13 cellular contexts compared by ENCODE assay signal in genomic region chr9:121824651-121825480, GRCh38.
DNase-seq lines count a peak whose midpoint lies in the region; ATAC-seq, FAIRE-seq and TF ChIP-seq lines count a peak whose summit lies in the region.
"Had no signal": no experiment of that assay in that cellular context is flagged by ENCODE, and none has a peak within 500 bp of the region (broad histone marks: within the 10 kb centered on the region; RNA-seq: fewer than 3 reads in every experiment).

No MANE protein-coding gene starts in this region.

- H3K27me3 Mint-ChIP-seq in chondrocyte (ENCODE audit: low read depth), result no peaks in the 10 kb centered on the region

- no peaks in the 10 kb centered on the region for H3K9me3 Mint-ChIP-seq in chondrocyte (ENCODE audit: low read depth)
- H3K9me3 Mint-ChIP-seq: activated naive CD4-positive, alpha-beta T cell treated with anti-CD3 and anti-CD28 coated beads for 36 hours; nephron had no signal

- FAIRE-seq in K562 (lab: Jason Lieb, UNC), result peak; percentile 23
- FAIRE-seq: small intestine had no signal

- H4K20me1 ChIP-seq in GM23248 (ENCODE audit: insufficient read depth), result no peaks in the 10 kb centered on the region
- no peaks in the 10 kb centered on the region; the same call in 1 of the 2 replicates for H4K20me1 ChIP-seq in K562 (replicated peaks; ENCODE audit: control insufficient read depth, insufficient read depth, low read length)

- H3K9me1 ChIP-seq in K562 (ENCODE audit: control insufficient read depth, insufficient read depth, low read length), result no peaks in the 10 kb centered on the region

- H3K4me1 ChIP-seq in GM23248 (ENCODE audit: insufficient read depth), result peaks cover 5% of the 10 kb centered on the region
- peaks cover 5 to 11% of the 10 kb centered on the region in 2 experiments; a peak in 4 of 5 replicates for H3K4me1 ChIP-seq in K562 (replicated peaks in 1 of 2; ENCODE audit: control insufficient read depth in 2 of 2, insufficient read depth in 2 of 2, low read length in 2 of 2)
- H3K4me1 ChIP-seq in parathyroid adenoma, result peaks cover 7% of the 10 kb centered on the region

- H3K4me1 Mint-ChIP-seq in chondrocyte (ENCODE audit: low read depth), result peaks cover 6% of the 10 kb centered on the region

- no peaks in the 10 kb centered on the region for H3K27me3 ChIP-seq in GM23248 (replicated peaks; ENCODE audit: insufficient read depth)
- peaks cover 0 to 26% of the 10 kb centered on the region in 2 experiments; a peak in 3 of 5 replicates for H3K27me3 ChIP-seq in K562 (ENCODE audit: control insufficient read depth in 2 of 2, insufficient read depth in 2 of 2, low read length in 2 of 2)
- no peaks in the 10 kb centered on the region for H3K27me3 ChIP-seq in parathyroid adenoma (ENCODE audit: control insufficient read depth, insufficient read depth, low read length)

- peak; percentile 14 for DNase-seq in GM23248
- peak; percentile 22 for DNase-seq in NB4 (ENCODE audit: low read depth)
- peak; percentile 16 to 63 (median 44) for DNase-seq in K562 (ENCODE audit: extremely low read depth in 1 of 4, low spot score in 3 of 4)
- DNase-seq in GM19240 (ENCODE audit: insufficient read length, low spot score), result no peak
- DNase-seq in activated CD4-positive, alpha-beta T cell treated with anti-CD3 and anti-CD28 coated beads, Interleukin-2, amount 50 U/mL, for 48 hours, result no peak
- no peak for DNase-seq in chondrocyte (ENCODE audit: low spot score)
- DNase-seq: activated naive CD4-positive, alpha-beta T cell treated with anti-CD3 and anti-CD28 coated beads for 36 hours; hippocampal formation; Kasumi-1; left ventricle myocardium inferior; small intestine had no signal

- H3K4me2 ChIP-seq in GM23248 (ENCODE audit: unreplicated experiment) (no peak overlapping the region), K562 (ENCODE audit: insufficient read depth, low read length) (no peak overlapping the region; the same call in 1 of the 2 replicates), parathyroid adenoma (ENCODE audit: low read length) (no peak overlapping the region)

- no peak for TF ChIP-seq RAD21 in K562 (CRISPR knock-in tag; conservative IDR thresholded peaks at IDR 0.05 in 1 of 2, IDR thresholded peaks at IDR 0.05 in 1 of 2)

- in situ Hi-C loops in GM23248 (cut with MboI) (no loop called here), K562 (cut with MboI) (no loop called here)

- H3K79me2 ChIP-seq in GM23248 (ENCODE audit: insufficient read depth) (no peaks in the 10 kb centered on the region), K562 (ENCODE audit: control insufficient read depth, insufficient read depth, low read length) (no peaks in the 10 kb centered on the region), parathyroid adenoma (no peaks in the 10 kb centered on the region)

- no TSS peak for BruUV-seq in K562 (replicated peaks; lab: Mats Ljungman, UMichigan)

- no peak for TF ChIP-seq EP300 in K562 (IDR thresholded peaks at IDR 0.05; ENCODE audit: low read length)

- H3K4me3 Mint-ChIP-seq in chondrocyte (ENCODE audit: unreplicated experiment), result no peak overlapping the region
- H3K4me3 Mint-ChIP-seq: activated naive CD4-positive, alpha-beta T cell treated with anti-CD3 and anti-CD28 coated beads for 36 hours; nephron had no signal

- WGBS in GM23248 (ENCODE audit: low coverage in 1 of 2, low lambda C conversion rate in 2 of 2, missing lambda C conversion rate in 2 of 2), 2 experiments, result 76 to 79% methylated on average over 12 of the region's 12 CpGs
- WGBS in K562 (ENCODE audit: insufficient coverage, low coverage, missing lambda C conversion rate), result 5% methylated on average over 12 of the region's 12 CpGs

- H3K9me3 ChIP-seq in GM23248 (ENCODE audit: low read depth) (no peaks in the 10 kb centered on the region), K562 (replicated peaks; ENCODE audit: control insufficient read depth, insufficient read depth, low read depth, low read length) (no peaks in the 10 kb centered on the region), parathyroid adenoma (ENCODE audit: control insufficient read depth, low read length) (no peaks in the 10 kb centered on the region)
- H3K9me3 ChIP-seq: left ventricle myocardium inferior had no signal

- ATAC-seq in K562, result peak; percentile 71

- H3K36me3 ChIP-seq in GM23248 (ENCODE audit: low read depth) (no peaks in the 10 kb centered on the region), K562 (ENCODE audit: control insufficient read depth, insufficient read depth, low read length) (no peaks in the 10 kb centered on the region), parathyroid adenoma (ENCODE audit: control insufficient read depth, insufficient read depth, low read length) (no peaks in the 10 kb centered on the region)
- H3K36me3 ChIP-seq: left ventricle myocardium inferior had no signal

- TF ChIP-seq POLR2A in NB4 (IDR thresholded peaks at IDR 0.05; ENCODE audit: extremely low read depth, insufficient read length) (no peak), K562 (conservative IDR thresholded peaks at IDR 0.05) (no peak)

- intact Hi-C loops in K562 (cut with micrococcal nuclease), result no loop called here

- no peaks in the 10 kb centered on the region for H3K9me2 ChIP-seq in GM23248 (ENCODE audit: insufficient read depth)

- H3K27ac ChIP-seq in GM23248 (no peak overlapping the region), K562 (ENCODE audit: extremely low read depth, low read depth, low read length) (no peak overlapping the region; the same call in 2 of the 3 replicates), parathyroid adenoma (no peak overlapping the region)
- H3K27ac ChIP-seq: left ventricle myocardium inferior had no signal

- H3K36me3 Mint-ChIP-seq in chondrocyte (ENCODE audit: low read depth), result peaks cover 2% of the 10 kb centered on the region

- H2AFZ ChIP-seq in GM23248 (no peak overlapping the region), K562 (ENCODE audit: low read depth, low read length) (peak overlapping the region; percentile 22; the same call in 1 of the 2 replicates), parathyroid adenoma (peak overlapping the region; percentile 11)

- H3K9ac ChIP-seq in GM23248, result no peak overlapping the region
- no peak overlapping the region for H3K9ac ChIP-seq in K562 (ENCODE audit: insufficient read depth in 1 of 2, low read depth in 2 of 2, low read length in 2 of 2)
- no peak overlapping the region for H3K9ac ChIP-seq in parathyroid adenoma

- CTCF ChIA-PET in K562 (lab: Yijun Ruan, JAX; ENCODE audit: low intra/inter-chr PET ratio), result no interaction called here

- H3K27ac Mint-ChIP-seq in chondrocyte (ENCODE audit: unreplicated experiment), result no peak overlapping the region
- H3K27ac Mint-ChIP-seq: activated naive CD4-positive, alpha-beta T cell treated with anti-CD3 and anti-CD28 coated beads for 36 hours; nephron had no signal

- POLR2A ChIA-PET in K562 (lab: Yijun Ruan, JAX), result interaction anchor here (0.6 to 1.0 kb wide), 4 partner anchors 9 to 1222 kb away, joined by 3 read pairs; no protein-coding TSS in a partner anchor

- no peak overlapping the region for H3K4me3 ChIP-seq in GM23248
- H3K4me3 ChIP-seq in NB4 (ENCODE audit: low read depth, low read length), result no peak overlapping the region
- no peak overlapping the region for H3K4me3 ChIP-seq in K562
- no peak overlapping the region for H3K4me3 ChIP-seq in parathyroid adenoma (ENCODE audit: low read depth, low read length)
- H3K4me3 ChIP-seq: left ventricle myocardium inferior had no signal

- TF ChIP-seq CTCF in NB4 (IDR thresholded peaks at IDR 0.05; ENCODE audit: low read depth, low read length), result no peak
- peak in 1 of 3 experiments; percentile 20; a peak in 1 of 6 replicates for TF ChIP-seq CTCF in K562 (IDR thresholded peaks at IDR 0.05 in 2 of 3, conservative IDR thresholded peaks at IDR 0.05 in 1 of 3; ENCODE audit: insufficient read depth in 2 of 3, low read depth in 1 of 3, low read length in 3 of 3)
- no peak for TF ChIP-seq CTCF in parathyroid adenoma (IDR thresholded peaks at IDR 0.05)
- no peak for TF ChIP-seq CTCF in chondrocyte (IDR thresholded peaks at IDR 0.05)

- H3F3A ChIP-seq in GM23248 (ENCODE audit: insufficient read depth), result no peaks in the 10 kb centered on the region

TF ChIP-seq in K562, 482 proteins besides CTCF, POLR2A, EP300 and RAD21 (continues in another document):
- TF ChIP-seq SLC30A9 (CRISPR knock-in tag; IDR thresholded peaks at IDR 0.05) (no peak), ARID1B (IDR thresholded peaks at IDR 0.05) (peak; percentile 34; the same call in 1 of the 2 replicates), MAFG (tag; conservative IDR thresholded peaks at IDR 0.05) (peak; percentile 43), CBFA2T3 (IDR thresholded peaks at IDR 0.05) (peak; percentile 36; the same call in 1 of the 2 replicates), MEIS2 (IDR thresholded peaks at IDR 0.05; ENCODE audit: partially characterized antibody) (peak; percentile 87), STAT5B (CRISPR knock-in tag; IDR thresholded peaks at IDR 0.05) (no peak)
- TF ChIP-seq, protein P1, sequence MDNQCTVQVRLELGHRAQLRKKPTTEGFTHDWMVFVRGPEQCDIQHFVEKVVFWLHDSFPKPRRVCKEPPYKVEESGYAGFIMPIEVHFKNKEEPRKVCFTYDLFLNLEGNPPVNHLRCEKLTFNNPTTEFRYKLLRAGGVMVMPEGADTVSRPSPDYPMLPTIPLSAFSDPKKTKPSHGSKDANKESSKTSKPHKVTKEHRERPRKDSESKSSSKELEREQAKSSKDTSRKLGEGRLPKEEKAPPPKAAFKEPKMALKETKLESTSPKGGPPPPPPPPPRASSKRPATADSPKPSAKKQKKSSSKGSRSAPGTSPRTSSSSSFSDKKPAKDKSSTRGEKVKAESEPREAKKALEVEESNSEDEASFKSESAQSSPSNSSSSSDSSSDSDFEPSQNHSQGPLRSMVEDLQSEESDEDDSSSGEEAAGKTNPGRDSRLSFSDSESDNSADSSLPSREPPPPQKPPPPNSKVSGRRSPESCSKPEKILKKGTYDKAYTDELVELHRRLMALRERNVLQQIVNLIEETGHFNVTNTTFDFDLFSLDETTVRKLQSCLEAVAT (IDR thresholded peaks at IDR 0.05), result no peak
- TF ChIP-seq, protein P2, sequence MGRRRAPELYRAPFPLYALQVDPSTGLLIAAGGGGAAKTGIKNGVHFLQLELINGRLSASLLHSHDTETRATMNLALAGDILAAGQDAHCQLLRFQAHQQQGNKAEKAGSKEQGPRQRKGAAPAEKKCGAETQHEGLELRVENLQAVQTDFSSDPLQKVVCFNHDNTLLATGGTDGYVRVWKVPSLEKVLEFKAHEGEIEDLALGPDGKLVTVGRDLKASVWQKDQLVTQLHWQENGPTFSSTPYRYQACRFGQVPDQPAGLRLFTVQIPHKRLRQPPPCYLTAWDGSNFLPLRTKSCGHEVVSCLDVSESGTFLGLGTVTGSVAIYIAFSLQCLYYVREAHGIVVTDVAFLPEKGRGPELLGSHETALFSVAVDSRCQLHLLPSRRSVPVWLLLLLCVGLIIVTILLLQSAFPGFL (CRISPR knock-in tag; IDR thresholded peaks at IDR 0.05), result no peak

Comparison
In these comparisons a context has a peak if more than half of its experiments do, and no peak if none do; other contexts are left out.
1. DNase-seq: peak in GM23248 (single experiment), NB4 (single experiment) and K562 (4 of 4); none in GM19240 (single experiment), activated CD4-positive, alpha-beta T cell treated with anti-CD3 and anti-CD28 coated beads, Interleukin-2, amount 50 U/mL, for 48 hours (0 of 2) and chondrocyte (single experiment).